2 cellular contexts compared by ENCODE assay signal in genomic region chr1:208252126-208252853, GRCh38.
TF ChIP-seq lines count a peak whose summit lies in the region.

No MANE protein-coding gene starts in this region.

TF ChIP-seq in HEK293T, 16 proteins besides CTCF, POLR2A, EP300 and RAD21 (continued from another document):
- TF ChIP-seq LEF1 (IDR thresholded peaks at IDR 0.05; ENCODE audit: borderline replicate concordance) = no peak
- TF ChIP-seq NFRKB (IDR thresholded peaks at IDR 0.05) = no peak
- no peak for TF ChIP-seq FOXA1 (IDR thresholded peaks at IDR 0.05)
- TF ChIP-seq PKNOX1 (IDR thresholded peaks at IDR 0.05) = no peak
- TF ChIP-seq L3MBTL2 (conservative IDR thresholded peaks at IDR 0.05) = no peak
- TF ChIP-seq TARDBP (IDR thresholded peaks at IDR 0.05) = no peak
- no peak for TF ChIP-seq CTBP1 (IDR thresholded peaks at IDR 0.05; ENCODE audit: borderline replicate concordance)
- TF ChIP-seq FOXM1 (IDR thresholded peaks at IDR 0.05; ENCODE audit: borderline replicate concordance) = no peak
- TF ChIP-seq ARNT (IDR thresholded peaks at IDR 0.05) = no peak
- TF ChIP-seq SP1 (IDR thresholded peaks at IDR 0.05) = no peak

TF ChIP-seq in HepG2, 621 proteins besides CTCF, POLR2A, EP300 and RAD21 (continued from another document):
- 0 out of 2 replicates have a peak, but pooled peaks have one; percentile 38 for TF ChIP-seq FOXP4 (CRISPR knock-in tag; IDR thresholded peaks at IDR 0.05)
- TF ChIP-seq SATB2 (CRISPR knock-in tag; IDR thresholded peaks at IDR 0.05) = 0 out of 2 replicates have a peak, but pooled peaks have one; percentile 62
- TF ChIP-seq SRF (IDR thresholded peaks at IDR 0.05; ENCODE audit: low read depth, low read length) = no peak
- TF ChIP-seq ZNF710 (CRISPR knock-in tag; IDR thresholded peaks at IDR 0.05; ENCODE audit: borderline replicate concordance) = 0 out of 2 replicates have a peak, but pooled peaks have one; percentile 28
- 0 out of 2 replicates have a peak, but pooled peaks have one; percentile 22 for TF ChIP-seq HNF1A (IDR thresholded peaks at IDR 0.05; ENCODE audit: low read depth)
- peak; percentile 48; the same call in 1 of the 2 replicates for TF ChIP-seq HNF1A (CRISPR knock-in tag; IDR thresholded peaks at IDR 0.05; ENCODE audit: borderline replicate concordance)
- TF ChIP-seq PRDM15 (CRISPR knock-in tag; IDR thresholded peaks at IDR 0.05) = peak; percentile 44; the same call in 1 of the 2 replicates
- TF ChIP-seq HNF1B (CRISPR knock-in tag; IDR thresholded peaks at IDR 0.05) = peak; percentile 60; the same call in 1 of the 2 replicates
- no peak for TF ChIP-seq ZSCAN31 (CRISPR knock-in tag; IDR thresholded peaks at IDR 0.05; ENCODE audit: low read depth)
- TF ChIP-seq GFI1 (CRISPR knock-in tag; IDR thresholded peaks at IDR 0.05; ENCODE audit: borderline replicate concordance) = 0 out of 2 replicates have a peak, but pooled peaks have one; percentile 15
- no peak for TF ChIP-seq SNRNP70 (IDR thresholded peaks at IDR 0.05; ENCODE audit: low read depth, low read length)
- TF ChIP-seq ZNF703 (CRISPR knock-in tag; IDR thresholded peaks at IDR 0.05; ENCODE audit: borderline replicate concordance) = no peak
- no peak for TF ChIP-seq ZMYM3 (CRISPR knock-in tag; IDR thresholded peaks at IDR 0.05)
- 0 out of 2 replicates have a peak, but pooled peaks have one; percentile 25 for TF ChIP-seq ZNF616 (CRISPR knock-in tag; IDR thresholded peaks at IDR 0.05; ENCODE audit: low read depth)
- peak; percentile 33; the same call in 1 of the 2 replicates for TF ChIP-seq SALL1 (CRISPR knock-in tag; IDR thresholded peaks at IDR 0.05)
- 0 out of 2 replicates have a peak, but pooled peaks have one; percentile 14 for TF ChIP-seq ZNF687 (CRISPR knock-in tag; IDR thresholded peaks at IDR 0.05)
- peak; percentile 52 for TF ChIP-seq STAG1 (CRISPR knock-in tag; IDR thresholded peaks at IDR 0.05)
- peak; percentile 57; the same call in 1 of the 2 replicates for TF ChIP-seq ARID3A (IDR thresholded peaks at IDR 0.05; ENCODE audit: low read depth, low read length)
- TF ChIP-seq SOX6 (IDR thresholded peaks at IDR 0.05) = no peak
- TF ChIP-seq SOX6 (CRISPR knock-in tag; IDR thresholded peaks at IDR 0.05) = peak; percentile 23; the same call in 1 of the 2 replicates
